Comparison of ENCODE assay signal across 1 cellular context in the genomic region with DNA sequence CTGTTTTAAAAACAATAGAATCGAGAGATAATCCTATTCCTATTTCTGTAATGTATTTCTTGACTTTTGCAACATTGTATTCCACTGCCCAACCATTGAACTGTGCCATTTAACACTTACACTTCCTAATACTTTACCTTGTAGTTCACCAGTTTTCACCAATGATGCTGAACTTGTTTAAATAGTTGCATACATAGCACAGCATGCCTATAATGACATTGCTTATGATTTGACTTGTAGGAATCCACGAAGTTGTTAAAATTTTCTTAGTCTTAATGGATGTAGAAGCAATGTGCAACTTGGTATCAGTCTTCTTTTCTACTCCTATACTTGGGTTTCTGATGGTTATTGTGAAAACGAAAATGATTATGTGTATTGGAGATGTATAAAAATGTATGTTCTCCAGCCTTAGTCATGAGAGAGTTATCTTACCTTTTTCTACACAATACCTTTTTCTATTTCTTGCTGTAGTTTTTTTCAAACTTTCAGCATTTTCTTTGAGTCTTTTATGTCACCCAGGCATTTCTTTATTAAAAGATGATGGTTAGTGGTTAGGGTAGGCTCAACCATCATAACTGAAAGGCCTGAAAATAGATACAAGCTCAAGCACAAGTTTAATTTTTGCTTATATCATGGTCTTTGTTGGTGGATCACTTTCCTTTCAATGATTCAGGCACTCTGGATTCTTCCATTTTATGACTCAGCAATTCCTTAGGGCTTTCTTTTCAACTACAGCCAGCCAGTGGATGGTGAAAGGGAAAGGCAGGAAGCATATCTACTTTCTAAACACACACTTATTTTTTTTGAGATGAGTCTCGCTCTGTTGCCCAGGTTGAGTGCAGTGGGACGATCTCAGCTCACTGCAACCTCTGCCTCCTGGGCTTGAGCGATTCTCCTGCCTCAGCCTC.
TF ChIP-seq lines count a peak whose summit lies in the region.

No MANE protein-coding gene starts in this region.

TF ChIP-seq in SK-N-SH, 30 proteins besides CTCF, POLR2A, EP300 and RAD21 (continued from another document):
- TF ChIP-seq, protein P1, sequence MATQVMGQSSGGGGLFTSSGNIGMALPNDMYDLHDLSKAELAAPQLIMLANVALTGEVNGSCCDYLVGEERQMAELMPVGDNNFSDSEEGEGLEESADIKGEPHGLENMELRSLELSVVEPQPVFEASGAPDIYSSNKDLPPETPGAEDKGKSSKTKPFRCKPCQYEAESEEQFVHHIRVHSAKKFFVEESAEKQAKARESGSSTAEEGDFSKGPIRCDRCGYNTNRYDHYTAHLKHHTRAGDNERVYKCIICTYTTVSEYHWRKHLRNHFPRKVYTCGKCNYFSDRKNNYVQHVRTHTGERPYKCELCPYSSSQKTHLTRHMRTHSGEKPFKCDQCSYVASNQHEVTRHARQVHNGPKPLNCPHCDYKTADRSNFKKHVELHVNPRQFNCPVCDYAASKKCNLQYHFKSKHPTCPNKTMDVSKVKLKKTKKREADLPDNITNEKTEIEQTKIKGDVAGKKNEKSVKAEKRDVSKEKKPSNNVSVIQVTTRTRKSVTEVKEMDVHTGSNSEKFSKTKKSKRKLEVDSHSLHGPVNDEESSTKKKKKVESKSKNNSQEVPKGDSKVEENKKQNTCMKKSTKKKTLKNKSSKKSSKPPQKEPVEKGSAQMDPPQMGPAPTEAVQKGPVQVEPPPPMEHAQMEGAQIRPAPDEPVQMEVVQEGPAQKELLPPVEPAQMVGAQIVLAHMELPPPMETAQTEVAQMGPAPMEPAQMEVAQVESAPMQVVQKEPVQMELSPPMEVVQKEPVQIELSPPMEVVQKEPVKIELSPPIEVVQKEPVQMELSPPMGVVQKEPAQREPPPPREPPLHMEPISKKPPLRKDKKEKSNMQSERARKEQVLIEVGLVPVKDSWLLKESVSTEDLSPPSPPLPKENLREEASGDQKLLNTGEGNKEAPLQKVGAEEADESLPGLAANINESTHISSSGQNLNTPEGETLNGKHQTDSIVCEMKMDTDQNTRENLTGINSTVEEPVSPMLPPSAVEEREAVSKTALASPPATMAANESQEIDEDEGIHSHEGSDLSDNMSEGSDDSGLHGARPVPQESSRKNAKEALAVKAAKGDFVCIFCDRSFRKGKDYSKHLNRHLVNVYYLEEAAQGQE (IDR thresholded peaks at IDR 0.05; ENCODE audit: low read depth, low read length) = no peak
- TF ChIP-seq RXRA (IDR thresholded peaks at IDR 0.05; ENCODE audit: borderline replicate concordance, low read depth) = no peak
